In the genomic region with DNA sequence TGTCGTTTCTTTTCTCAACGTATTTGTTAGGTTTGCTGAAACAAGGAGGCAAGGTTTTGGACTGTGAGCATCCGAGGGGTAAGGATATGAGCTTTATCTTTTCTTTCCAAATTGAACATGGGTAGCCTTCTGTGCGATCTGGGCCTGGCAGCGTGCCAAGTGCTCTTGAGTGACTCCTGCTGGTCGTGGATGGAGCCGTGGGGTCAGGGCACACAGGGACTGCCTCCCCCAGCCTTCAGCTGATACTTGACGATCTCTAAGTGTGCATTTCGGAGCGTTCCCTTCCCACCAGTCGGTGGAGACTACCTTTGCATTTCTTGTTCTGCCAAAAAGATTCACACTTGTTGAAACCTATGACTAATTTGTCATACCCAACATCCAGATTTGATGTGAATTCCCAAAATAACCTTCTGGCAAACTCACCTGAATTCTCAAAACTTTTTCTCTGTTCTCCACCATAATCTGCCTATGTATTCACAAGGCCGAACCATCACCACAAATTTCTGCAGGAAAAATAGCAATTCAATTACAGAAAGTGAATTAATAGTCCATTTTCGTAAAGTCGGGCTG, we compare ENCODE assay signal across 8 cellular contexts. TPM values are rescaled to one million over a fixed set of nuclear protein-coding genes. Genes with fewer than 3 reads are reported as not detected.
DNase-seq lines count a peak whose midpoint lies in the region; ATAC-seq and TF ChIP-seq lines count a peak whose summit lies in the region.

No MANE protein-coding gene starts in this region.

- ATAC-seq in GM18517 (IDR thresholded peaks at IDR 0.05; ENCODE audit: unreplicated experiment) (no peak), HG02642 (IDR thresholded peaks at IDR 0.05; ENCODE audit: poor library complexity, unreplicated experiment) (no peak)

- peak; percentile 56 for TF ChIP-seq CTCF in WI38 (IDR thresholded peaks at IDR 0.05; ENCODE audit: low read depth, low read length)
- peak; percentile 66 for TF ChIP-seq CTCF in endothelial cell (IDR thresholded peaks at IDR 0.05; ENCODE audit: unreplicated experiment)
- TF ChIP-seq CTCF in progenitor cell of endocrine pancreas (IDR thresholded peaks at IDR 0.05; ENCODE audit: unreplicated experiment), result peak; percentile 27

- no peak overlapping the region for H3K4me3 ChIP-seq in WI38 (ENCODE audit: low read depth, low read length)

- DNase-seq in activated gamma-delta T cell treated with Interleukin-2 at 50 U/mL for 16 hours (peak; percentile 13), activated gamma-delta T cell (lab: John Stamatoyannopoulos, UW) (no peak), endothelial cell (ENCODE audit: low spot score) (peak; percentile 60), progenitor cell of endocrine pancreas (ENCODE audit: low spot score, unreplicated experiment) (no peak), NCI-H524 treated with DMSO at 0.1 percent for 48 hours (lab: John Stamatoyannopoulos, UW) (no peak)

- H3K27me3 Mint-ChIP-seq in endothelial cell (ENCODE audit: unreplicated experiment), result no peaks in the 10 kb centered on the region
- peaks cover 14% of the 10 kb centered on the region for H3K27me3 Mint-ChIP-seq in progenitor cell of endocrine pancreas

- H3K4me1 Mint-ChIP-seq in endothelial cell (ENCODE audit: unreplicated experiment) (no peaks in the 10 kb centered on the region), progenitor cell of endocrine pancreas (ENCODE audit: low read depth) (no peaks in the 10 kb centered on the region)

- H3K36me3 Mint-ChIP-seq in endothelial cell (ENCODE audit: low read depth, unreplicated experiment) (no peaks in the 10 kb centered on the region), progenitor cell of endocrine pancreas (ENCODE audit: insufficient read depth) (no peaks in the 10 kb centered on the region)

- H3K4me3 Mint-ChIP-seq in endothelial cell (ENCODE audit: unreplicated experiment), result no peak overlapping the region
- no peak overlapping the region for H3K4me3 Mint-ChIP-seq in progenitor cell of endocrine pancreas (ENCODE audit: low read depth)

- H3K27ac Mint-ChIP-seq in endothelial cell (ENCODE audit: unreplicated experiment) (no peak overlapping the region), progenitor cell of endocrine pancreas (no peak overlapping the region)

- H3K9me3 Mint-ChIP-seq in endothelial cell (ENCODE audit: unreplicated experiment), result no peaks in the 10 kb centered on the region
- H3K9me3 Mint-ChIP-seq in progenitor cell of endocrine pancreas (ENCODE audit: low read depth), result no peaks in the 10 kb centered on the region

RNA-seq across cellular contexts. Expression of a gene that starts 40.2 kb away (rescaled TPM):
- total RNA-seq in endothelial cell (ENCODE audit: unreplicated experiment) (5.5 TPM), progenitor cell of endocrine pancreas (2.3 and 4.0 TPM in 2 replicates)

Comparison
In these comparisons a context has a peak if more than half of its experiments do, and no peak if none do; other contexts are left out.
1. DNase-seq: peak in activated gamma-delta T cell treated with Interleukin-2 at 50 U/mL for 16 hours (single experiment) and endothelial cell (single experiment); none in activated gamma-delta T cell (single experiment), progenitor cell of endocrine pancreas (single experiment) and NCI-H524 treated with DMSO at 0.1 percent for 48 hours (single experiment).
2. Peak in every context shown above with its lines, with median percentiles within 50 percentile points of each other: CTCF ChIP-seq.